Comparison of ENCODE assay signal across 8 cellular contexts in the genomic region with DNA sequence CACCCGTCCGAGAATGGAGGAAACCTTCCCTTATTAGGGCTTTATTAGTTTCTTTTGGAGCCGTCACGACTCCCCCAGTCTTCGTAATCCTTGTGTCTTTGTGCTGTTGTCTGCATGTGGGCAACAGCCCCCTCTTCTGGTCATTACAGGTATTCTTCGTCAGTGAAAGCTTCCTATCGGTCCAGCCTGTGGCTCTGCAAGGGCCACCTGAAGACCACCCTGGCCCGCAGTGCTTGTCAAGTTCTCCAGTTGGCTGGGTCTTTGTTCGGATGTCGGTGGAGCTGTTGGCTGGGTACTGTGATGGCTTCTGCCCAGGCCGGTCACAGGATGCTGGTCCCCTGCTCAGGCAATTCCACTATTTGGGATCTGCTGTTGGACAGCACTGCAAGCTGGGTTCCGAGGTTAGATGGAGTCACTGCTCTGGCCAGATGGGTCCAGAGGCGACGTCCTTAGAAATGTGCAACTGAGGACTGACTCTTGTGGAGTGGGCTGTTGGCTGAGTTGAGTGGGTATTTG. TPM values are rescaled to one million over a fixed set of nuclear protein-coding genes. Genes with fewer than 3 reads are reported as not detected.
DNase-seq lines count a peak whose midpoint lies in the region; ATAC-seq, FAIRE-seq and TF ChIP-seq lines count a peak whose summit lies in the region.

No MANE protein-coding gene starts in this region.

- H3F3A ChIP-seq in PC-3 (ENCODE audit: low read length, unreplicated experiment) = no peaks in the 10 kb centered on the region

- H3K27ac ChIP-seq in PC-3 (ENCODE audit: low read length) = no peak overlapping the region

- peaks cover 40% of the 10 kb centered on the region for H3K36me3 Mint-ChIP-seq in activated naive CD8-positive, alpha-beta T cell treated with anti-CD3 and anti-CD28 coated beads for 36 hours

- 0 out of 2 replicates have a peak, but pooled peaks cover 6% of the 10 kb centered on the region for H4K20me1 ChIP-seq in PC-3 (ENCODE audit: low read length)

- no peaks in the 10 kb centered on the region for H3K27me3 Mint-ChIP-seq in activated naive CD8-positive, alpha-beta T cell treated with anti-CD3 and anti-CD28 coated beads for 36 hours

- no peak overlapping the region for H2AFZ ChIP-seq in PC-3 (ENCODE audit: low read length)

- peaks cover 68% of the 10 kb centered on the region for H3K36me3 ChIP-seq in PC-3 (ENCODE audit: low read depth, low read length)

- H3K4me2 ChIP-seq in PC-3 (ENCODE audit: low read length) = no peak overlapping the region

- POLR2A ChIA-PET in PC-3 (lab: Charles Lee; ENCODE audit: unreplicated experiment) = no interaction called here

- peaks cover 1% of the 10 kb centered on the region for H3K9me3 Mint-ChIP-seq in activated naive CD8-positive, alpha-beta T cell treated with anti-CD3 and anti-CD28 coated beads for 36 hours

- no peak overlapping the region for H3K27ac Mint-ChIP-seq in activated naive CD8-positive, alpha-beta T cell treated with anti-CD3 and anti-CD28 coated beads for 36 hours

- H3K4me3 Mint-ChIP-seq in activated naive CD8-positive, alpha-beta T cell treated with anti-CD3 and anti-CD28 coated beads for 36 hours = no peak overlapping the region

- no peak for FAIRE-seq in D721Med (lab: Jason Lieb, UNC)

- no peaks in the 10 kb centered on the region for H3K9me2 ChIP-seq in PC-3 (replicated peaks; ENCODE audit: low read length)

- DNase-seq in D721Med (ENCODE audit: insufficient read length, low spot score) (no peak), PC-3 (peak; percentile 66), head of caudate nucleus (peak in 41 of 42 donors; percentile 27 to 84 (median 66)), posterior cingulate gyrus (peak in 7 of 10 donors; percentile 29 to 89 (median 65))
- DNase-seq in activated naive CD8-positive, alpha-beta T cell treated with anti-CD3 and anti-CD28 coated beads for 36 hours = peak; percentile 28

- no peak overlapping the region for H3K9ac ChIP-seq in PC-3 (ENCODE audit: low read length)

- peak; percentile 58 for ATAC-seq in HG02759 (IDR thresholded peaks at IDR 0.05; ENCODE audit: unreplicated experiment)
- ATAC-seq in PC-3 = peak; percentile 70
- no peak for ATAC-seq in HG02798 (IDR thresholded peaks at IDR 0.05; ENCODE audit: poor library complexity, unreplicated experiment)
- ATAC-seq in HG02610 (IDR thresholded peaks at IDR 0.05; ENCODE audit: unreplicated experiment) = no peak

- peaks cover 2% of the 10 kb centered on the region for H3K4me1 Mint-ChIP-seq in activated naive CD8-positive, alpha-beta T cell treated with anti-CD3 and anti-CD28 coated beads for 36 hours

- no peak overlapping the region for H3K4me3 ChIP-seq in PC-3 (ENCODE audit: low read length)

- intact Hi-C loops in PC-3 (cut with micrococcal nuclease) = loop anchor here (2.0 to 5.0 kb wide), 2 partner anchors 212 to 314 kb away; a partner anchor contains a TSS
- intact Hi-C loops in head of caudate nucleus (cut with DNase I) = no loop called here
- intact Hi-C loops in posterior cingulate gyrus (cut with DNase I) = loop anchor here (10.0 kb wide), 2 partner anchors 212 to 312 kb away; a partner anchor contains a TSS

- CTCF ChIA-PET in PC-3 (lab: Charles Lee) = interaction anchor here (0.6 to 0.8 kb wide), 2 partner anchors 72 to 212 kb away, joined by 3 to 4 read pairs; no protein-coding TSS in a partner anchor

- no peaks in the 10 kb centered on the region for H3K79me2 ChIP-seq in PC-3 (ENCODE audit: low read length)

- H3K4me1 ChIP-seq in PC-3 (ENCODE audit: insufficient read depth, low read length) = no peaks in the 10 kb centered on the region

- no peaks in the 10 kb centered on the region for H3K27me3 ChIP-seq in PC-3 (ENCODE audit: low read length)

- no TSS peak for BruUV-seq in PC-3 (replicated peaks; lab: Mats Ljungman, UMichigan)

- TF ChIP-seq CTCF in D721Med (IDR thresholded peaks at IDR 0.05; ENCODE audit: insufficient read depth, missing control alignments) (peak; percentile 57), PC-3 (conservative IDR thresholded peaks at IDR 0.05; ENCODE audit: low read depth, low read length) (peak; percentile 93)

- H3K9me3 ChIP-seq in PC-3 (ENCODE audit: low read length) = no peaks in the 10 kb centered on the region

RNA-seq across cellular contexts. Expression of gene E2F6, which starts 19.2 kb away (rescaled TPM):
- 26.8 and 27.1 TPM in 2 replicates for total RNA-seq in PC-3 (2014; rRNA removed)
- total RNA-seq in activated naive CD8-positive, alpha-beta T cell treated with anti-CD3 and anti-CD28 coated beads for 36 hours = 10 to 100 TPM; 14.1 to 14.4 TPM

Comparison
In these comparisons a context has a peak if more than half of its experiments do, and no peak if none do; other contexts are left out.
1. ATAC-seq: peak in HG02759 (single experiment) and PC-3 (single experiment); none in HG02798 (single experiment) and HG02610 (single experiment).